ENCODE assay signal across 20 cellular contexts in genomic region chr17:55288356-55289105, GRCh38. TPM values are rescaled to one million over a fixed set of nuclear protein-coding genes. Genes with fewer than 3 reads are reported as not detected.
"Had no signal": no experiment of that assay in that cellular context is flagged by ENCODE, and none has a peak within 500 bp of the region (broad histone marks: within the 10 kb centered on the region; RNA-seq: fewer than 3 reads in every experiment).

No MANE protein-coding gene starts in this region.

- H3K4me3 ChIP-seq: esophagus squamous epithelium, lung, pancreas, prostate gland, smooth muscle cell, suprapubic skin, thyroid gland, upper lobe of right lung, vagina had no signal

- ATAC-seq: effector memory CD8-positive, alpha-beta T cell; left lobe of liver; upper lobe of right lung had no signal

- DNase-seq: effector memory CD8-positive, alpha-beta T cell; esophagus squamous epithelium; hippocampal formation; kidney glomerular epithelial cell; mesenchymal stem cell; midbrain; occipital lobe; pancreas; retina; stimulated activated CD4-positive, alpha-beta T cell treated with anti-CD3 and anti-CD28 coated beads, Interleukin-2, amount 100 ng/mL, for 48 hours; stimulated activated naive CD4-positive, alpha-beta T cell treated with Interleukin-2 at 50 U/mL for 16 hours; thyroid gland; upper lobe of right lung had no signal

- H3K27me3 ChIP-seq: esophagus squamous epithelium, pancreas, suprapubic skin, thyroid gland, upper lobe of right lung, vagina had no signal

- H3K36me3 ChIP-seq: pancreas, prostate gland, thyroid gland, upper lobe of right lung, vagina had no signal

- H3K9me3 ChIP-seq: esophagus squamous epithelium, pancreas, prostate gland, suprapubic skin, thyroid gland, upper lobe of right lung, vagina had no signal

- H3K27ac ChIP-seq: epithelial cell of prostate, prostate gland, suprapubic skin, thyroid gland, vagina had no signal

RNA-seq across cellular contexts. Expression of gene HLF, which starts 23.8 kb away (rescaled TPM):
- total RNA-seq: smooth muscle cell had no signal
